In the genomic region with DNA sequence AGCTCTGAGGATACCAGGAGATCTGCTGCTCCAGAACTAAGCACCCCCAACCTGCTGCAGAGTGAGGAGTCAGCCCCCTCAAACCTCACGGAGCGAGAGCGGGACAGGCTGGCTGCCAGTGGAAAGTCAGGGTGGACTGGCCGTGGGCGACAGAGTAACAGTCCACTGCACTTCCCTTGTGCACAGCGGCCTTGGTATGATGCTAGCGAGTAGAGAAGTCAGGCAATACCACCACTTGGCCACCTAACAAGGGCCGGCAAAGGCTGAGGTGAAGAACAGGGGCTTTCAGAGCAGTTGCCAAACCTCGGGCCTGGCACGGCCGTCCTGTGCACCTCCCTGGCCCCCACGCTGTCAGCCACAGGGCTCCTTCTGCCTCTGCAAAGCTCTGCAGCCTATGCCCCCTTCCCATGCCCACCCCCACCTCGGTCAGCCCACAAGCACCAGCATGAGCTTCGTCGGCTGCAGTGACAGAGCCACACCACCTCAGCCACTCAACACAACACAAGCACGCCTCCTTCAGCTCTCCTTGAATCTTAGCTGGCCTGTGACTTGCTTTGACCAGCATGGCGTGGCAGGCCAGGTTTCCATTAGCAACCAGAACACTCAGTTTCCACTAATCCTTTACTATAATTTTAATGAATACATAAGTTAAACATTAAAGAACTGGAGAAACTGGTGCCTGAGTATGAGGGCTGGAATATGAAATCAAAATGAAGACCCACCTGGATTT, we compare ENCODE assay signal across 25 cellular contexts.
A peak's percentile ranks its signal among the peaks of the same experiment; 100 is the strongest.
DNase-seq lines count a peak whose midpoint lies in the region; ATAC-seq, FAIRE-seq and TF ChIP-seq lines count a peak whose summit lies in the region.
"Had no signal": no experiment of that assay in that cellular context is flagged by ENCODE, and none has a peak within 500 bp of the region (broad histone marks: within the 10 kb centered on the region; RNA-seq: fewer than 3 reads in every experiment).

No MANE protein-coding gene starts in this region.

- H2BK12ac ChIP-seq in H1 (ENCODE audit: low read depth, low read length), result no peak overlapping the region; the same call in 1 of the 2 replicates

- DNase-seq in cardiac septum (ENCODE audit: low spot score) (peak; percentile 67), left cardiac atrium (no peak), H1 (ENCODE audit: low read depth in 1 of 2, low spot score in 2 of 2) (no peak), neural crest cell (ENCODE audit: low read depth, low spot score) (no peak), upper lobe of right lung (peak; percentile 55), NCI-H1436 treated with DMSO at 0.1 percent for 48 hours (lab: John Stamatoyannopoulos, UW) (no peak)
- DNase-seq: 8988T; ACHN; AML-193; BE2C; Calu3; CD4-positive, alpha-beta T cell; COR-L47; DMS53; DMS79 treated with DMSO at 0.1 percent for 48 hours; GF-D8; GM23248; H9 had no signal

- no peak overlapping the region for H2BK20ac ChIP-seq in H1 (ENCODE audit: low read length)

- TF ChIP-seq EP300 in H1 (IDR thresholded peaks at IDR 0.05; ENCODE audit: borderline replicate concordance in 1 of 2, low read depth in 2 of 2, low read length in 2 of 2), result no peak

- POLR2A ChIA-PET in H1 (lab: Charles Lee; ENCODE audit: partially characterized antibody), result no interaction called here

- H3K9ac ChIP-seq in H1 (replicated peaks in 1 of 4; ENCODE audit: extremely low read depth in 1 of 4, low read depth in 3 of 4, low read length in 3 of 4), result no peak overlapping the region
- H3K9ac ChIP-seq: BLaER1 treated with 17β-estradiol and CSF1 and Interleukin-3, amounts not matched to agents 10 nM and 100 nM; GM23248 had no signal

- H3K27me3 Mint-ChIP-seq in neural crest cell (ENCODE audit: low read depth), result peaks cover 30% of the 10 kb centered on the region
- H3K27me3 Mint-ChIP-seq: CD4-positive, alpha-beta T cell had no signal

- TF ChIP-seq RAD21 in H1 (IDR thresholded peaks at IDR 0.05 in 1 of 2, conservative IDR thresholded peaks at IDR 0.05 in 1 of 2; ENCODE audit: low read depth in 2 of 2, low read length in 2 of 2), result no peak

- peak overlapping the region; percentile 27 for H3K27ac Mint-ChIP-seq in neural crest cell (ENCODE audit: unreplicated experiment)
- H3K27ac Mint-ChIP-seq: CD14-positive monocyte; CD4-positive, alpha-beta T cell; H9 had no signal

- no peak overlapping the region for H3K27ac ChIP-seq in H1 (ENCODE audit: low read depth, low read length)
- no peak overlapping the region for H3K27ac ChIP-seq in upper lobe of right lung
- H3K27ac ChIP-seq: A549; BLaER1 treated with 17β-estradiol and CSF1 and Interleukin-3, amounts not matched to agents 10 nM and 100 nM; GM23248 had no signal

- ATAC-seq in left cardiac atrium (no peak), upper lobe of right lung (no peak), SK-N-SH treated with all-trans-retinoic acid at 6 μM for 48 hours (no peak)
- ATAC-seq: A549, HCT116 had no signal

- H3K4me2 ChIP-seq in H1 (ENCODE audit: insufficient read depth in 1 of 2, low read depth in 2 of 2, low read length in 2 of 2), result no peak overlapping the region
- H3K4me2 ChIP-seq: A549 had no signal

- no peaks in the 10 kb centered on the region for H3K79me1 ChIP-seq in H1 (ENCODE audit: low read depth, low read length)

- H3K9me3 Mint-ChIP-seq in neural crest cell, result peaks cover 5% of the 10 kb centered on the region

- WGBS in H1 (ENCODE audit: extremely low coverage in 1 of 2, insufficient coverage in 1 of 2, insufficient read length in 1 of 2, insufficient replicate concordance in 2 of 2, low coverage in 1 of 2, low lambda C conversion rate in 2 of 2, missing lambda C conversion rate in 1 of 2), 2 experiments, result 90% methylated on average over 17 of the region's 17 CpGs; no CpG with 5 or more reads in 1 of the 2 experiments

- no peak overlapping the region for H2BK5ac ChIP-seq in H1 (ENCODE audit: low read depth, low read length)

- H3K23ac ChIP-seq in H1 (ENCODE audit: insufficient read length), result no peak overlapping the region

- H3K9me3 ChIP-seq in H1 (ENCODE audit: insufficient read depth in 2 of 2, low read depth in 1 of 2, low read length in 1 of 2) (no peaks in the 10 kb centered on the region), upper lobe of right lung (no peaks in the 10 kb centered on the region)
- H3K9me3 ChIP-seq: A549, BE2C had no signal

- H2BK120ac ChIP-seq in H1 (replicated peaks; ENCODE audit: low read depth, low read length), result no peak overlapping the region

- H3K4me1 ChIP-seq in H1 (replicated peaks in 1 of 4; ENCODE audit: control insufficient read depth in 3 of 4, insufficient read depth in 4 of 4, low read length in 3 of 4) (peaks cover 0 to 7% (median 0%) of the 10 kb centered on the region in 4 experiments; a peak in 2 of 7 replicates), upper lobe of right lung (no peaks in the 10 kb centered on the region)
- H3K4me1 ChIP-seq: A549, BE2C had no signal

- intact Hi-C loops in cardiac septum (cut with DNase I), result no loop called here
- intact Hi-C loops in left cardiac atrium (cut with DNase I), result no loop called here
- intact Hi-C loops in upper lobe of right lung (cut with DNase I), result no loop called here

- H4K91ac ChIP-seq in H1 (replicated peaks; ENCODE audit: insufficient read length, low read length), result no peak overlapping the region

- no peak overlapping the region for H4K5ac ChIP-seq in H1 (ENCODE audit: insufficient read length, low read depth, low read length)

- no peak for TF ChIP-seq POLR2A in H1 (IDR thresholded peaks at IDR 0.05; ENCODE audit: control extremely low read depth in 1 of 2, low read depth in 2 of 2, low read length in 2 of 2)

- H3K4me3 ChIP-seq in H1 (ENCODE audit: extremely low read depth in 1 of 4, insufficient read depth in 2 of 4, low read depth in 3 of 4, low read length in 4 of 4) (no peak overlapping the region), upper lobe of right lung (no peak overlapping the region)
- H3K4me3 ChIP-seq: A549; BLaER1 treated with 17β-estradiol and CSF1 and Interleukin-3, amounts not matched to agents 10 nM and 100 nM; GM23248 had no signal

- H3K23me2 ChIP-seq in H1 (ENCODE audit: low read depth, low read length), result no peaks in the 10 kb centered on the region

- H3K14ac ChIP-seq in H1 (ENCODE audit: insufficient read length), result no peak overlapping the region

- no peaks in the 10 kb centered on the region for H3K27me3 ChIP-seq in H1 (replicated peaks in 1 of 4; ENCODE audit: control insufficient read depth in 3 of 4, extremely low read depth in 1 of 4, insufficient read depth in 3 of 4, low read length in 3 of 4)
- no peaks in the 10 kb centered on the region for H3K27me3 ChIP-seq in upper lobe of right lung
- H3K27me3 ChIP-seq: BE2C; BLaER1 treated with 17β-estradiol and CSF1 and Interleukin-3, amounts not matched to agents 10 nM and 100 nM had no signal

- no peaks in the 10 kb centered on the region for H4K20me1 ChIP-seq in H1 (replicated peaks in 1 of 2; ENCODE audit: control insufficient read depth in 1 of 2, insufficient read depth in 2 of 2, low read length in 2 of 2)
- H4K20me1 ChIP-seq: BLaER1 treated with 17β-estradiol and CSF1 and Interleukin-3, amounts not matched to agents 10 nM and 100 nM had no signal

- H2BK15ac ChIP-seq in H1 (ENCODE audit: low read length), result 0 out of 2 replicates have a peak overlapping the region, but pooled peaks have one; percentile 47

- H3K4ac ChIP-seq in H1 (replicated peaks; ENCODE audit: insufficient read length, low read depth, low read length), result no peak overlapping the region

- H3K36me3 ChIP-seq in H1 (ENCODE audit: control insufficient read depth in 2 of 4, insufficient read depth in 4 of 4, low read length in 3 of 4) (no peaks in the 10 kb centered on the region), upper lobe of right lung (no peaks in the 10 kb centered on the region)
- H3K36me3 ChIP-seq: BE2C; BLaER1 treated with 17β-estradiol and CSF1 and Interleukin-3, amounts not matched to agents 10 nM and 100 nM had no signal

- H2AK5ac ChIP-seq in H1 (ENCODE audit: low read depth, low read length), result no peak overlapping the region

- H2AFZ ChIP-seq in H1 (ENCODE audit: low read length), result no peak overlapping the region
- H2AFZ ChIP-seq: GM23248 had no signal

- TF ChIP-seq CTCF in H1 (IDR thresholded peaks at IDR 0.05; ENCODE audit: control extremely low read depth in 1 of 3, insufficient read depth in 1 of 3, low read depth in 1 of 3, low read length in 3 of 3), result no peak
- no peak for TF ChIP-seq CTCF in neural crest cell (conservative IDR thresholded peaks at IDR 0.05)
- TF ChIP-seq CTCF in upper lobe of right lung (IDR thresholded peaks at IDR 0.05), result no peak

- H3K4me3 Mint-ChIP-seq in neural crest cell, result no peak overlapping the region
- H3K4me3 Mint-ChIP-seq: CD4-positive, alpha-beta T cell; H9 had no signal

- H4K8ac ChIP-seq in H1 (ENCODE audit: extremely low read depth, insufficient read depth, low read length), result no peak overlapping the region

- H3K36me3 Mint-ChIP-seq in neural crest cell (ENCODE audit: low read depth), result no peaks in the 10 kb centered on the region
- H3K36me3 Mint-ChIP-seq: CD14-positive monocyte had no signal

- no peak overlapping the region for H3K56ac ChIP-seq in H1 (replicated peaks; ENCODE audit: insufficient read length, low read depth, low read length)

- H3K18ac ChIP-seq in H1 (ENCODE audit: extremely low read depth, low read length), result no peak overlapping the region

- CTCF ChIA-PET in H1 (lab: Charles Lee; ENCODE audit: partially characterized antibody), result interaction anchor here (0.6 to 0.7 kb wide), 3 partner anchors 18 to 203 kb away, joined by 4 to 5 read pairs (median 4); no protein-coding TSS in a partner anchor

- FAIRE-seq in H1 (lab: Jason Lieb, UNC), result no peak
- FAIRE-seq: A549, GM12891, GM18507 had no signal

- H3K4me1 Mint-ChIP-seq in neural crest cell, result no peaks in the 10 kb centered on the region
- H3K4me1 Mint-ChIP-seq: CD14-positive monocyte had no signal

- no peaks in the 10 kb centered on the region for H3K79me2 ChIP-seq in H1 (ENCODE audit: control insufficient read depth in 1 of 2, insufficient read depth in 2 of 2, low read length in 2 of 2)

TF ChIP-seq in H1, 55 proteins besides CTCF, POLR2A, EP300 and RAD21 (continues in another document):
- no peak for TF ChIP-seq BCL11A (IDR thresholded peaks at IDR 0.05; ENCODE audit: low read depth in 2 of 2, low read length in 2 of 2)
- TF ChIP-seq SP1 (IDR thresholded peaks at IDR 0.05; ENCODE audit: low read depth, low read length), result no peak
- TF ChIP-seq CTBP2 (IDR thresholded peaks at IDR 0.05; ENCODE audit: borderline replicate concordance, insufficient read depth, insufficient read length, low read length), result no peak
- no peak for TF ChIP-seq CBX8 (IDR thresholded peaks at IDR 0.05; ENCODE audit: borderline replicate concordance, low read depth, low read length)
- TF ChIP-seq SUZ12 (IDR thresholded peaks at IDR 0.05; ENCODE audit: low read length), result no peak

TF ChIP-seq in SK-N-SH treated with all-trans-retinoic acid at 6 μM for 48 hours, 23 proteins besides CTCF, POLR2A, EP300 and RAD21 (continues in another document):
- TF ChIP-seq ZNF8 (CRISPR knock-in tag; IDR thresholded peaks at IDR 0.05) (no peak), ARNTL (CRISPR knock-in tag; IDR thresholded peaks at IDR 0.05; ENCODE audit: borderline replicate concordance, low read depth) (no peak), SNAI2 (CRISPR knock-in tag; IDR thresholded peaks at IDR 0.05) (no peak), TCF4 (CRISPR knock-in tag; IDR thresholded peaks at IDR 0.05; ENCODE audit: borderline replicate concordance) (no peak), ZNF70 (CRISPR knock-in tag; IDR thresholded peaks at IDR 0.05) (no peak), ZFP30 (CRISPR knock-in tag; IDR thresholded peaks at IDR 0.05) (no peak), BACH2 (CRISPR knock-in tag; IDR thresholded peaks at IDR 0.05; ENCODE audit: borderline replicate concordance) (no peak)

Comparison
In these comparisons a context has a peak if more than half of its experiments do, and no peak if none do; other contexts are left out.
1. DNase-seq: peak in cardiac septum (single experiment) and upper lobe of right lung (single experiment); none in left cardiac atrium (single experiment), H1 (0 of 2), neural crest cell (single experiment) and NCI-H1436 treated with DMSO at 0.1 percent for 48 hours (single experiment).